11 cellular contexts compared by ENCODE assay signal in genomic region chr19:10421240-10421948, GRCh38. TPM values are rescaled to one million over a fixed set of nuclear protein-coding genes. Genes with fewer than 3 reads are reported as not detected.
DNase-seq lines count a peak whose midpoint lies in the region; ATAC-seq, FAIRE-seq and TF ChIP-seq lines count a peak whose summit lies in the region.
"Had no signal": no experiment of that assay in that cellular context is flagged by ENCODE, and none has a peak within 500 bp of the region (broad histone marks: within the 10 kb centered on the region; RNA-seq: fewer than 3 reads in every experiment).

No MANE protein-coding gene starts in this region.

- peaks cover 94% of the 10 kb centered on the region for H3K27me3 Mint-ChIP-seq in endodermal cell (ENCODE audit: insufficient read depth)

- POLR2A ChIA-PET in Panc1 (lab: Charles Lee): no interaction called here

- H3K36me3 ChIP-seq in GM06990 (ENCODE audit: control insufficient read depth, insufficient read depth, low read length) (no peaks in the 10 kb centered on the region), Panc1 (ENCODE audit: control insufficient read depth, insufficient read depth, low read length) (no peaks in the 10 kb centered on the region; the same call in 1 of the 2 replicates), endodermal cell (ENCODE audit: control insufficient read depth, insufficient read depth, low read length) (no peaks in the 10 kb centered on the region)
- H3K36me3 ChIP-seq: vagina had no signal

- TF ChIP-seq CTCF in GM06990 (IDR thresholded peaks at IDR 0.05; ENCODE audit: insufficient read depth, low read length, poor library complexity, severe bottlenecking) (no peak), Panc1 (IDR thresholded peaks at IDR 0.05) (peak; percentile 48), endodermal cell (conservative IDR thresholded peaks at IDR 0.05) (peak; percentile 26)

- intact Hi-C loops in Panc1 (cut with micrococcal nuclease; ENCODE audit: unreplicated experiment): no loop called here

- no peak for FAIRE-seq in HTR-8/SVneo (lab: Jason Lieb, UNC)

- peak overlapping the region; percentile 32 for H3K4me3 Mint-ChIP-seq in endodermal cell

- H3K36me3 Mint-ChIP-seq in endodermal cell (ENCODE audit: low read depth): no peaks in the 10 kb centered on the region

- no TSS peak for BruUV-seq in Panc1 (replicated peaks; lab: Mats Ljungman, UMichigan)

- DNase-seq in 8988T: peak; percentile 18
- DNase-seq in GM06990 (ENCODE audit: extremely low read depth, insufficient read length): no peak
- DNase-seq in Panc1 (ENCODE audit: low read depth, low spot score): no peak
- no peak for DNase-seq in endodermal cell
- no peak for DNase-seq in CD1c-positive myeloid dendritic cell (ENCODE audit: extremely low spot score)
- no peak for DNase-seq in HTR-8/SVneo (ENCODE audit: insufficient read length, low spot score)

- H3K4me3 ChIP-seq in GM06990 (replicated peaks; ENCODE audit: low read depth, low read length): peak overlapping the region; percentile 10; the same call in 1 of the 2 replicates
- peak overlapping the region; percentile 51 to 72 for H3K4me3 ChIP-seq in Panc1 (ENCODE audit: low read depth in 2 of 2, low read length in 2 of 2)
- H3K4me3 ChIP-seq in endodermal cell (ENCODE audit: low read length): no peak overlapping the region
- H3K4me3 ChIP-seq: lung, vagina had no signal

- H3K27me3 ChIP-seq in GM06990 (replicated peaks; ENCODE audit: control insufficient read depth, insufficient read depth, low read length): no peaks in the 10 kb centered on the region
- H3K27me3 ChIP-seq in Panc1 (ENCODE audit: control insufficient read depth, insufficient read depth, low read length): no peaks in the 10 kb centered on the region
- H3K27me3 ChIP-seq in endodermal cell (ENCODE audit: control insufficient read depth, insufficient read depth, low read length, poor library complexity, severe bottlenecking): peaks cover 97% of the 10 kb centered on the region

- peaks cover 3% of the 10 kb centered on the region for H3K9me3 Mint-ChIP-seq in endodermal cell

- in situ Hi-C loops in Panc1 (cut with HindIII; ENCODE audit: low pct_unique_long_range_greater_than_20kb, low sequenced_read_pairs): no loop called here

- 0 out of 2 replicates have a peak overlapping the region, but pooled peaks have one; percentile 29 for H3K27ac ChIP-seq in Panc1 (ENCODE audit: low read length)
- H3K27ac ChIP-seq in endodermal cell (ENCODE audit: low read depth, low read length): no peak overlapping the region
- H3K27ac ChIP-seq: epithelial cell of prostate, vagina had no signal

- no peaks in the 10 kb centered on the region for H3K9me3 ChIP-seq in Panc1 (ENCODE audit: control insufficient read depth, insufficient read depth, low read depth, low read length)
- no peaks in the 10 kb centered on the region for H3K9me3 ChIP-seq in endodermal cell (ENCODE audit: control insufficient read depth, low read length)
- H3K9me3 ChIP-seq: vagina had no signal

- H3K4me1 ChIP-seq in Panc1 (ENCODE audit: control insufficient read depth, insufficient read depth, low read length) (peaks cover 14% of the 10 kb centered on the region), endodermal cell (ENCODE audit: control insufficient read depth, insufficient read depth, low read length) (peaks cover 3% of the 10 kb centered on the region)

- ATAC-seq in Panc1 (no peak), GM19463 (IDR thresholded peaks at IDR 0.05; ENCODE audit: unreplicated experiment) (no peak), HG03460 (IDR thresholded peaks at IDR 0.05; ENCODE audit: unreplicated experiment) (no peak)

- no peak overlapping the region for H3K9ac ChIP-seq in endodermal cell (ENCODE audit: extremely low read depth, low read length, poor library complexity, severe bottlenecking)

- CTCF ChIA-PET in Panc1 (lab: Charles Lee): interaction anchor here (0.6 kb wide), 1 partner anchor 296 kb away, joined by 3 read pairs; the partner anchor contains the start of gene DNM2

- H3K27ac Mint-ChIP-seq in endodermal cell: no peak overlapping the region

- H3K4me1 Mint-ChIP-seq in endodermal cell: peaks cover 15% of the 10 kb centered on the region

- 13 to 32% methylated on average over 8 to 16 of the region's 16 CpGs for WGBS in endodermal cell (ENCODE audit: insufficient coverage in 1 of 2, insufficient read length in 1 of 2), 2 experiments

RNA-seq across cellular contexts. Expression of gene PDE4A, which starts 1.1 kb away (rescaled TPM):
- total RNA-seq in Panc1 (2021; ENCODE audit: unreplicated experiment) (25.8 TPM), endodermal cell (1 to 10 TPM; 1.7 to 2.6 TPM)
- polyA plus RNA-seq in Panc1 (2012; ENCODE audit: insufficient read length): 23.8 TPM
- polyA plus RNA-seq in endodermal cell (2013, experiment 1 of 2): 2.0 TPM
- polyA plus RNA-seq in endodermal cell (2013, experiment 2 of 2): 1.7 TPM

RNA-seq across cellular contexts. Expression of gene CDC37, which starts 18.1 kb away (rescaled TPM):
- total RNA-seq in Panc1 (2021; ENCODE audit: unreplicated experiment): 162 TPM
- 300 TPM for polyA plus RNA-seq in Panc1 (2012; ENCODE audit: insufficient read length)
- 100 to 1,000 TPM; 148 to 172 TPM for total RNA-seq in endodermal cell
- polyA plus RNA-seq in endodermal cell (2013, experiment 1 of 2): 160 TPM
- 155 TPM for polyA plus RNA-seq in endodermal cell (2013, experiment 2 of 2)

RNA-seq across cellular contexts. Expression of gene TYK2, which starts 41.0 kb away (rescaled TPM):
- total RNA-seq in Panc1 (2021; ENCODE audit: unreplicated experiment) (104 TPM), endodermal cell (10 to 100 TPM; 63.5 to 65.8 TPM)
- 78.8 TPM for polyA plus RNA-seq in Panc1 (2012; ENCODE audit: insufficient read length)
- polyA plus RNA-seq in endodermal cell (2013, experiment 1 of 2): 62.4 TPM
- 59.1 TPM for polyA plus RNA-seq in endodermal cell (2013, experiment 2 of 2)
